Comparison of ENCODE assay signal across 20 cellular contexts in the genomic region with DNA sequence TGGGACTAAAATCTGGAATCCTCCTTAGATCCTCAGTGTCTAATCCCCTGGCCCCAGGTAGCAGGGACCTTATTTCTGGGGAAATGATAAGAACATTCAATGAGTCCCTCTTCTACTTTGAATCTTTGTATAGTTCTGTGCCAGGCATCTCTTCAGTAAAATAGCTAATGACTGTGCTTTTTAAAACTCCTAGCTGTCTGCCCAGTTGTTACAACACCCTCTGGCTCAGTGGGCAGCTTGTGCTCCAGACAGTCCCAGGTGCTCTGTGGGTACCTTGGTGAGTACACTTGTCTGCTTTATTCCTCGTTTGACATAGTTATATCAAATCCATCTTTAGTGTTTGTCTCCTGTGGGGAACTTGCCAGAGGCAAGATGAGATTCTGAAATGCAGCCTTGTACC. TPM values are rescaled to one million over a fixed set of nuclear protein-coding genes. Genes with fewer than 3 reads are reported as not detected.
"Had no signal": no experiment of that assay in that cellular context is flagged by ENCODE, and none has a peak within 500 bp of the region (broad histone marks: within the 10 kb centered on the region; RNA-seq: fewer than 3 reads in every experiment).

No MANE protein-coding gene starts in this region.

- H3K4me1 ChIP-seq: colonic mucosa had no signal

- DNase-seq: activated CD4-positive, alpha-beta memory T cell treated with anti-CD3 and anti-CD28 coated beads, Interleukin-2, amount 10 ng/mL, durations not matched to agents 7 days and 5 days; activated CD4-positive, alpha-beta T cell treated with anti-CD3 and anti-CD28 coated beads for 48 hours; activated CD4-positive, CD25-positive, alpha-beta regulatory T cell; activated CD8-positive, alpha-beta memory T cell treated with anti-CD3 and anti-CD28 coated beads, Interleukin-2, amount 10 ng/mL, durations not matched to agents 7 days and 5 days; activated naive CD8-positive, alpha-beta T cell treated with anti-CD3 and anti-CD28 coated beads for 36 hours; amniotic stem cell; central memory CD4-positive, alpha-beta T cell; colonic mucosa; erythroblast; left ventricle myocardium superior; mucosa of descending colon; naive thymus-derived CD8-positive, alpha-beta T cell; pancreas; stimulated activated CD4-positive, alpha-beta T cell treated with anti-CD3 and anti-CD28 coated beads, Interleukin-12 subunit alpha, Interleukin-12 subunit beta, amount 100 ng/mL, for 4 hours; stimulated activated CD4-positive, alpha-beta T cell treated with anti-CD3 and anti-CD28 coated beads, Interleukin-1b, Interleukin-23, amount 100 ng/mL, for 48 hours; stimulated activated naive CD4-positive, alpha-beta T cell treated with Interleukin-2 at 50 U/mL for 16 hours; substantia nigra; T-helper 1 cell; T1000 had no signal

- H3K4me3 ChIP-seq: colonic mucosa, mucosa of descending colon, pancreas, tibial nerve had no signal

- H3K9me3 ChIP-seq: colonic mucosa, mucosa of descending colon, pancreas, tibial nerve had no signal

- H3K27me3 ChIP-seq: colonic mucosa, pancreas, tibial nerve had no signal

- ATAC-seq: activated CD8-positive, alpha-beta memory T cell treated with anti-CD3 and anti-CD28 coated beads, Interleukin-2, amount 10 ng/mL, durations not matched to agents 7 days and 5 days; left ventricle myocardium superior; mucosa of descending colon; naive thymus-derived CD8-positive, alpha-beta T cell had no signal

- H3K27ac ChIP-seq: colonic mucosa, pancreas, tibial nerve had no signal

- H3K36me3 ChIP-seq: colonic mucosa, pancreas, tibial nerve had no signal

RNA-seq across cellular contexts. Expression of gene TGFB2, which starts 18.0 kb away (rescaled TPM):
- total RNA-seq: activated CD4-positive, alpha-beta memory T cell treated with anti-CD3 and anti-CD28 coated beads, Interleukin-2, amount 10 ng/mL, durations not matched to agents 7 days and 5 days; activated CD8-positive, alpha-beta memory T cell treated with anti-CD3 and anti-CD28 coated beads, Interleukin-2, amount 10 ng/mL, durations not matched to agents 7 days and 5 days had no signal
- polyA plus RNA-seq: naive thymus-derived CD8-positive, alpha-beta T cell had no signal
